ENCODE assay signal across 12 cellular contexts in the genomic region with DNA sequence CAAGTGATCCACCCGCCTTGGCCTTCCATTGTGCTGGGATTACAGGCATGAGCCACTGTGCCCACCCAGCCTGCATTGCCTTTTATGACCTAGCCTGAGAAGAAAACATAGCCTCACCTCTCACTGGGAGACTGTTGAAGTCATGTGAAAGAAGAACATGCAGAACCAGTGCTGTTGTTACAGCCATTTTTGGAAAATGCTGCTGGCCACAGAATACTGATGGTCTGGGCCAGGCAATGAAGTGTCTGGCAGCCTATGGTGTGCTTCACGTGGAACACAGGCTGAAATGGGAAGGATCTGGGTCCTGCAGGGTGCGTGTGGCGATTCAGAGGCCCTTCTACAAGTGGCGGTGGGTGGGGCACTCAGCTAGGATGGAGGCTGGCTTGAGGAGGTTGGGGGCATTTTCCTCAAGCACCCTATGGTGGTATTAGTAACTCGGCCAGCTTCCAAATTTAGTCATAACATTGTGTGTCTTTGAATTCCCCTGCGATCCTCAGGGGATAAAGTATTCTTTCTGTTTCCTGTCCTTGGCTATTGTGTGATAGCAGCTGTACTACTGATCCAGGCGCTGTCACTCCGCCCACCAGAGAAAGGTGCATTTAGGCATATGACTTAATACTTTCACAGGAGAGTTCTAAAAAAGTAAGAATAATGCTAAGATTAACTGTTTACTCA. TPM values are rescaled to one million over a fixed set of nuclear protein-coding genes. Genes with fewer than 3 reads are reported as not detected.
DNase-seq lines count a peak whose midpoint lies in the region; ATAC-seq and TF ChIP-seq lines count a peak whose summit lies in the region.
"Had no signal": no experiment of that assay in that cellular context is flagged by ENCODE, and none has a peak within 500 bp of the region (broad histone marks: within the 10 kb centered on the region; RNA-seq: fewer than 3 reads in every experiment).

No MANE protein-coding gene starts in this region.

- no peaks in the 10 kb centered on the region for H3K79me2 ChIP-seq in OCI-LY7 (ENCODE audit: insufficient read depth, low read depth, low read length)
- H3K79me2 ChIP-seq in trophoblast cell (ENCODE audit: control insufficient read depth, insufficient read depth, low read length, poor library complexity), result no peaks in the 10 kb centered on the region

- H3K36me3 ChIP-seq in OCI-LY7 (ENCODE audit: insufficient read depth, low read length) (no peaks in the 10 kb centered on the region), trophoblast cell (ENCODE audit: control insufficient read depth in 1 of 2, insufficient read depth in 2 of 2, low read length in 2 of 2) (no peaks in the 10 kb centered on the region), vagina (no peaks in the 10 kb centered on the region)
- H3K36me3 ChIP-seq: tibial nerve had no signal

- H3K27me3 Mint-ChIP-seq in WTC11 (ENCODE audit: low read depth), result no peaks in the 10 kb centered on the region

- DNase-seq in OCI-LY7 (ENCODE audit: low spot score), result peak; percentile 49
- DNase-seq in trophoblast cell, result no peak
- DNase-seq in vagina (ENCODE audit: extremely low spot score in 2 of 2), result no peak
- DNase-seq in WTC11 (ENCODE audit: low spot score), result no peak
- DNase-seq in Ammon's horn (ENCODE audit: low spot score), result no peak
- no peak for DNase-seq in NCI-H2081 treated with DMSO at 0.1 percent for 48 hours (lab: John Stamatoyannopoulos, UW)
- DNase-seq: activated CD8-positive, alpha-beta memory T cell treated with anti-CD3 and anti-CD28 coated beads for 24 hours; NCI-H226 had no signal

- H2BK12ac ChIP-seq in trophoblast cell (ENCODE audit: low read length), result no peak overlapping the region

- H3K9me3 ChIP-seq in OCI-LY7 (ENCODE audit: low read length) (no peaks in the 10 kb centered on the region), trophoblast cell (ENCODE audit: insufficient read depth, low read depth, low read length) (no peaks in the 10 kb centered on the region), vagina (no peaks in the 10 kb centered on the region)
- H3K9me3 ChIP-seq: tibial nerve had no signal

- peak overlapping the region; percentile 61 for H2AFZ ChIP-seq in OCI-LY7 (ENCODE audit: low read length)
- no peak overlapping the region for H2AFZ ChIP-seq in trophoblast cell (ENCODE audit: insufficient read depth, low read length, poor library complexity)

- TF ChIP-seq CTCF in OCI-LY7 (conservative IDR thresholded peaks at IDR 0.05; ENCODE audit: low read length) (no peak), vagina (IDR thresholded peaks at IDR 0.05) (no peak), WTC11 (IDR thresholded peaks at IDR 0.05) (no peak)

- H3K4me1 Mint-ChIP-seq in WTC11, result peaks cover 7% of the 10 kb centered on the region; the same call in 1 of the 2 replicates

- POLR2A ChIA-PET in OCI-LY7 (lab: Charles Lee), result interaction anchor here (0.6 to 1.5 kb wide), 4 partner anchors 9 to 344 kb away, joined by 3 to 5 read pairs (median 3); no protein-coding TSS in a partner anchor
- POLR2A ChIA-PET in WTC11 (lab: Charles Lee), result no interaction called here

- no peak overlapping the region for H3K27ac ChIP-seq in OCI-LY7 (ENCODE audit: low read depth, low read length, poor library complexity, severe bottlenecking)
- H3K27ac ChIP-seq in trophoblast cell (ENCODE audit: low read depth, low read length), result no peak overlapping the region
- no peak overlapping the region for H3K27ac ChIP-seq in vagina
- H3K27ac ChIP-seq: SK-N-MC, tibial nerve had no signal

- intact Hi-C loops in OCI-LY7 (cut with micrococcal nuclease; ENCODE audit: unreplicated experiment) (no loop called here), vagina (cut with DNase I) (loop anchor here (5.0 kb wide), 1 partner anchor 1994 kb away; no protein-coding TSS in a partner anchor)

- H3K79me1 ChIP-seq in trophoblast cell (ENCODE audit: low read length), result no peaks in the 10 kb centered on the region

- no peak overlapping the region for H3K14ac ChIP-seq in trophoblast cell (ENCODE audit: low read length)

- peak overlapping the region; percentile 51 for H3K4me2 ChIP-seq in OCI-LY7 (ENCODE audit: low read length)
- no peak overlapping the region for H3K4me2 ChIP-seq in trophoblast cell (ENCODE audit: low read length)

- BruUV-seq in OCI-LY7 (replicated peaks; lab: Mats Ljungman, UMichigan), result no TSS peak

- peak overlapping the region; percentile 13 for H3K4me3 ChIP-seq in OCI-LY7 (ENCODE audit: low read depth, low read length, poor library complexity, severe bottlenecking)
- H3K4me3 ChIP-seq in trophoblast cell (ENCODE audit: low read depth, low read length), result peak overlapping the region; percentile 3
- H3K4me3 ChIP-seq in vagina, result no peak overlapping the region
- H3K4me3 ChIP-seq: SK-N-MC, tibial nerve had no signal

- no peak overlapping the region for H2BK120ac ChIP-seq in trophoblast cell (ENCODE audit: insufficient read depth, low read length, poor library complexity)

- H2BK5ac ChIP-seq in trophoblast cell (ENCODE audit: low read depth, low read length, poor library complexity), result no peak overlapping the region

- no peak overlapping the region for H3K18ac ChIP-seq in trophoblast cell (ENCODE audit: low read length)

- WGBS in trophoblast cell (ENCODE audit: extremely low coverage, insufficient coverage, insufficient read length), result no CpG with 5 or more reads among the region's 9 CpGs

- no peaks in the 10 kb centered on the region for H4K20me1 ChIP-seq in OCI-LY7 (ENCODE audit: insufficient read depth, low read length)

- no peak overlapping the region for H3K4ac ChIP-seq in trophoblast cell (ENCODE audit: low read depth, low read length)

- H3K4me3 Mint-ChIP-seq in WTC11, result no peak overlapping the region

- TF ChIP-seq POLR2A in vagina (IDR thresholded peaks at IDR 0.05), result no peak

- no peak overlapping the region for H3K9ac ChIP-seq in trophoblast cell (ENCODE audit: low read length)

- H3K23ac ChIP-seq in trophoblast cell (ENCODE audit: low read length), result no peak overlapping the region

- H3K4me1 ChIP-seq in OCI-LY7 (ENCODE audit: insufficient read depth, low read length, poor library complexity, severe bottlenecking) (peaks cover 11% of the 10 kb centered on the region), trophoblast cell (ENCODE audit: control insufficient read depth in 1 of 2, insufficient read depth in 2 of 2, low read length in 2 of 2) (no peaks in the 10 kb centered on the region), vagina (no peaks in the 10 kb centered on the region)
- H3K4me1 ChIP-seq: tibial nerve had no signal

- H3K9me3 Mint-ChIP-seq in WTC11, result no peaks in the 10 kb centered on the region; the same call in 1 of the 2 replicates

- no peaks in the 10 kb centered on the region for H3K9me2 ChIP-seq in OCI-LY7 (ENCODE audit: insufficient read depth, low read length)

- CTCF ChIA-PET in OCI-LY7 (lab: Charles Lee; ENCODE audit: unreplicated experiment), result no interaction called here
- CTCF ChIA-PET in WTC11 (lab: Charles Lee), result interaction anchor here (1.1 to 2.0 kb wide), 2 partner anchors 9 to 134 kb away, joined by 3 to 8 read pairs; a partner anchor contains a TSS

- no peak overlapping the region for H3K27ac Mint-ChIP-seq in WTC11

- ATAC-seq in GM18907 (IDR thresholded peaks at IDR 0.05; ENCODE audit: unreplicated experiment), result peak; percentile 74
- ATAC-seq in HG02642 (IDR thresholded peaks at IDR 0.05; ENCODE audit: poor library complexity, unreplicated experiment), result peak; percentile 57
- no peak for ATAC-seq in WTC11

- H3K27me3 ChIP-seq in trophoblast cell (ENCODE audit: insufficient read depth, low read length) (no peaks in the 10 kb centered on the region), vagina (no peaks in the 10 kb centered on the region)
- H3K27me3 ChIP-seq: tibial nerve had no signal

- no peak overlapping the region for H4K8ac ChIP-seq in trophoblast cell (ENCODE audit: low read depth, low read length)

- no peaks in the 10 kb centered on the region for H3K36me3 Mint-ChIP-seq in WTC11

- H4K12ac ChIP-seq in trophoblast cell (ENCODE audit: low read depth, low read length), result no peak overlapping the region

- no peak overlapping the region for H2AK5ac ChIP-seq in trophoblast cell (ENCODE audit: low read length)

- H4K91ac ChIP-seq in trophoblast cell (ENCODE audit: low read depth, low read length), result no peak overlapping the region

TF ChIP-seq in WTC11, 78 proteins besides CTCF, POLR2A, EP300 and RAD21:
- no peak for TF ChIP-seq CREM (CRISPR knock-in tag; IDR thresholded peaks at IDR 0.05)
- TF ChIP-seq, protein P1, sequence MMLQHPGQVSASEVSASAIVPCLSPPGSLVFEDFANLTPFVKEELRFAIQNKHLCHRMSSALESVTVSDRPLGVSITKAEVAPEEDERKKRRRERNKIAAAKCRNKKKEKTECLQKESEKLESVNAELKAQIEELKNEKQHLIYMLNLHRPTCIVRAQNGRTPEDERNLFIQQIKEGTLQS (CRISPR knock-in tag; conservative IDR thresholded peaks at IDR 0.05), result no peak
- TF ChIP-seq ATF1 (CRISPR knock-in tag; IDR thresholded peaks at IDR 0.05), result no peak
- no peak for TF ChIP-seq NR3C1 (CRISPR knock-in tag; conservative IDR thresholded peaks at IDR 0.05; ENCODE audit: low read depth)
- no peak for TF ChIP-seq CREB1 (CRISPR knock-in tag; IDR thresholded peaks at IDR 0.05)
- TF ChIP-seq FOXK1 (CRISPR knock-in tag; IDR thresholded peaks at IDR 0.05), result no peak
- TF ChIP-seq GRHL2 (CRISPR knock-in tag; IDR thresholded peaks at IDR 0.05; ENCODE audit: insufficient replicate concordance, severe bottlenecking), result no peak
- no peak for TF ChIP-seq SP1 (CRISPR knock-in tag; conservative IDR thresholded peaks at IDR 0.05)
- TF ChIP-seq JAZF1 (CRISPR knock-in tag; IDR thresholded peaks at IDR 0.05), result no peak
- TF ChIP-seq, protein P2, sequence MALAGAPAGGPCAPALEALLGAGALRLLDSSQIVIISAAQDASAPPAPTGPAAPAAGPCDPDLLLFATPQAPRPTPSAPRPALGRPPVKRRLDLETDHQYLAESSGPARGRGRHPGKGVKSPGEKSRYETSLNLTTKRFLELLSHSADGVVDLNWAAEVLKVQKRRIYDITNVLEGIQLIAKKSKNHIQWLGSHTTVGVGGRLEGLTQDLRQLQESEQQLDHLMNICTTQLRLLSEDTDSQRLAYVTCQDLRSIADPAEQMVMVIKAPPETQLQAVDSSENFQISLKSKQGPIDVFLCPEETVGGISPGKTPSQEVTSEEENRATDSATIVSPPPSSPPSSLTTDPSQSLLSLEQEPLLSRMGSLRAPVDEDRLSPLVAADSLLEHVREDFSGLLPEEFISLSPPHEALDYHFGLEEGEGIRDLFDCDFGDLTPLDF (CRISPR knock-in tag; IDR thresholded peaks at IDR 0.05), result no peak
- TF ChIP-seq ZNF138 (CRISPR knock-in tag; conservative IDR thresholded peaks at IDR 0.05), result no peak

RNA-seq across cellular contexts. Expression of a gene that starts 9.1 kb away (rescaled TPM):
- total RNA-seq in OCI-LY7 (2014; rRNA removed; shearing (Covaris generic)), result 30.8 and 31.8 TPM in 2 replicates
- total RNA-seq in OCI-LY7 (2022) (20.7 and 30.3 TPM in 2 replicates), vagina (40.3 TPM), WTC11 (2021) (17.1 to 20.7 TPM (median 19.2 TPM) in 3 replicates)
- 7.8 and 8.2 TPM in 2 replicates for polyA plus RNA-seq in trophoblast cell (2013)

RNA-seq across cellular contexts. Expression of a gene that starts 32.4 kb away (rescaled TPM):
- 26.9 and 37.0 TPM in 2 replicates for total RNA-seq in OCI-LY7 (2014; rRNA removed; shearing (Covaris generic))
- total RNA-seq in OCI-LY7 (2022), result 77.8 and 86.9 TPM in 2 replicates
- 21.3 and 22.4 TPM in 2 replicates for polyA plus RNA-seq in trophoblast cell (2013)
- 56.5 TPM for total RNA-seq in vagina
- 42.2 to 51.8 TPM (median 47.5 TPM) in 3 replicates for total RNA-seq in WTC11 (2021)

Comparison
In these comparisons a context has a peak if more than half of its experiments do, and no peak if none do; other contexts are left out.
1. H3K4me3 ChIP-seq: peak in OCI-LY7 (single experiment) and trophoblast cell (single experiment); none in vagina (0 of 2).